ENCODE assay signal across 9 cellular contexts in genomic region chr9:125472926-125473701, GRCh38.
DNase-seq lines count a peak whose midpoint lies in the region; ATAC-seq and TF ChIP-seq lines count a peak whose summit lies in the region.
"Had no signal": no experiment of that assay in that cellular context is flagged by ENCODE, and none has a peak within 500 bp of the region (broad histone marks: within the 10 kb centered on the region; RNA-seq: fewer than 3 reads in every experiment).

No MANE protein-coding gene starts in this region.

- CTCF ChIA-PET in PC-9 (lab: Charles Lee) = no interaction called here

- H3K27me3 ChIP-seq in SJSA1 (replicated peaks) (no peaks in the 10 kb centered on the region), PC-9 (ENCODE audit: insufficient read depth, low read depth) (no peaks in the 10 kb centered on the region)

- H3K36me3 ChIP-seq in SJSA1 (peaks cover 11% of the 10 kb centered on the region), PC-9 (ENCODE audit: low read depth) (peaks cover 4% of the 10 kb centered on the region; the same call in 1 of the 2 replicates)

- no peak overlapping the region for H2AFZ ChIP-seq in PC-9

- no peaks in the 10 kb centered on the region for H3F3A ChIP-seq in PC-9 (ENCODE audit: insufficient read depth, low read depth)

- peak; percentile 83 for DNase-seq in ELF-1 (ENCODE audit: low read depth, low spot score)
- peak; percentile 43 to 65 for DNase-seq in SJSA1 (ENCODE audit: low read depth in 1 of 2, low spot score in 2 of 2)
- peak; percentile 85 for DNase-seq in foreskin melanocyte
- DNase-seq in pons (ENCODE audit: low spot score) = peak; percentile 9
- DNase-seq in PC-9 = no peak
- no peak for DNase-seq in anterior cingulate cortex (lab: John Stamatoyannopoulos, UW)
- no peak for DNase-seq in putamen (ENCODE audit: low spot score)
- DNase-seq: activated CD8-positive, alpha-beta memory T cell treated with anti-CD3 and anti-CD28 coated beads, Interleukin-2, amount 50 U/mL, for 48 hours had no signal

- no peak overlapping the region for H3K4me3 ChIP-seq in SJSA1
- no peak overlapping the region for H3K4me3 ChIP-seq in PC-9

- intact Hi-C loops in PC-9 (cut with micrococcal nuclease; ENCODE audit: unreplicated experiment) = no loop called here

- ATAC-seq in GM19351 (IDR thresholded peaks at IDR 0.05; ENCODE audit: unreplicated experiment) = no peak

- H3K9me2 ChIP-seq in PC-9 (ENCODE audit: insufficient read depth) = no peaks in the 10 kb centered on the region

- H4K20me1 ChIP-seq in PC-9 (ENCODE audit: insufficient read depth) = no peaks in the 10 kb centered on the region

- H3K27ac ChIP-seq in SJSA1 (peak overlapping the region; percentile 43), PC-9 (no peak overlapping the region)

- no peak overlapping the region for H3K4me2 ChIP-seq in PC-9

- BruUV-seq in PC-9 (replicated peaks; lab: Mats Ljungman, UMichigan) = no TSS peak

- H3K4me1 ChIP-seq in SJSA1 (replicated peaks) (peaks cover 24% of the 10 kb centered on the region), PC-9 (replicated peaks; ENCODE audit: insufficient read depth) (no peaks in the 10 kb centered on the region)

- TF ChIP-seq CTCF in PC-9 (conservative IDR thresholded peaks at IDR 0.05) = no peak

- POLR2A ChIA-PET in PC-9 (lab: Charles Lee; ENCODE audit: unreplicated experiment) = no interaction called here

- H3K79me2 ChIP-seq in PC-9 (ENCODE audit: low read depth) = no peaks in the 10 kb centered on the region

- H3K9me3 ChIP-seq in SJSA1 (replicated peaks) (no peaks in the 10 kb centered on the region), PC-9 (ENCODE audit: insufficient read depth, low read depth) (no peaks in the 10 kb centered on the region)

Comparison
In these comparisons a context has a peak if more than half of its experiments do, and no peak if none do; other contexts are left out.
1. DNase-seq: peak in ELF-1 (single experiment), SJSA1 (2 of 2), foreskin melanocyte (single experiment) and pons (single experiment); none in PC-9 (0 of 2), anterior cingulate cortex (0 of 58) and putamen (single experiment).